Comparison of ENCODE assay signal across 12 cellular contexts in the genomic region with DNA sequence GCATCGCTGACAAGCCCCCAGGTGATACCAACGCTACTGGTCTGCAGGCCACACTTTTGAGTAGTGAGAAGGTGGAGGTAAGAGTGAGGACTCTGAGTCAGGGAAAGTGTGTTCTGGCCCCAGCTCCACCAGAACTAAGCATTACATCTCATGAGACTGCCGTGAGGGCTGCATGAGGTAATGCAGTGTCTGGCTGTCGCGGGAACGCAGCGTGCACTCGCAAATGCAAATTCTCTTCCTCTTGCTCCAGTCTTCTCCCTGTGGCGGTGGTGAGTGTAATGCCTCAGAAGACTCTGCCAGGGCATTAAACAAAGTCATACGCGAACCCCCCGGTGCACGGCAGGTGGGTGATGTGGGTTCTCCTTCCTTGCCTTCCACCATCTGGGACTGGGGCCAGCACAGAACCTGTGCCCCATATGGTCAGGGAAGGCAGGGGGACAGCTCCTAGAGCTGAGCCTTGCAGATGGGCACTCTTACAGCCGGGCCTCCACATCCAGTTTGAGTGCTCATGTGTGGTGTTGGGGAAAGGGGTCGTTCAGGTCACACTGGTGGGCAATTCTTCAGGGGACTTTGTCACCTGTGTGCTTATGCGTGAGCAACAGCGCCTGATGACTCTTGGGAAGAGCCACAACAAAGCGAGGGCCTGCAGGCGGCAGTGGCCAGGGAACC.
A peak's percentile ranks its signal among the peaks of the same experiment; 100 is the strongest.
DNase-seq lines count a peak whose midpoint lies in the region; ATAC-seq and TF ChIP-seq lines count a peak whose summit lies in the region.
"Had no signal": no experiment of that assay in that cellular context is flagged by ENCODE, and none has a peak within 500 bp of the region (broad histone marks: within the 10 kb centered on the region; RNA-seq: fewer than 3 reads in every experiment).

No MANE protein-coding gene starts in this region.

- DNase-seq in HL-60 (ENCODE audit: low read depth in 1 of 2, low spot score in 1 of 2): peak in 1 of 2 experiments; percentile 30
- DNase-seq in mesothelial cell of epicardium (ENCODE audit: low spot score in 2 of 2, unreplicated experiment in 2 of 2): no peak
- no peak for DNase-seq in NCI-H146 (lab: John Stamatoyannopoulos, UW)
- no peak for DNase-seq in activated gamma-delta T cell treated with Interleukin-2 at 50 U/mL for 16 hours
- DNase-seq in T-helper 9 cell: no peak
- DNase-seq: HCEC 1CT; stimulated activated CD8-positive, alpha-beta memory T cell treated with anti-CD3 and anti-CD28 coated beads, Interleukin-4, amount 100 ng/mL, for 48 hours had no signal

- H3K27me3 ChIP-seq in HL-60 (ENCODE audit: insufficient read depth, poor library complexity, severe bottlenecking): no peaks in the 10 kb centered on the region

- no peak overlapping the region for H3K4me3 Mint-ChIP-seq in mesothelial cell of epicardium
- H3K4me3 Mint-ChIP-seq: T-helper 1 cell treated with Interleukin-12 subunit alpha and Interleukin-12 subunit beta and Interleukin-4 antibody, amounts not matched to agents 30 μg/mL and 1 μg/mL, for 36 hours had no signal

- peak; percentile 67 for ATAC-seq in GM18499 (IDR thresholded peaks at IDR 0.05; ENCODE audit: insufficient read depth, unreplicated experiment)
- peak; percentile 68 for ATAC-seq in GM21423 (IDR thresholded peaks at IDR 0.05; ENCODE audit: unreplicated experiment)
- no peak for ATAC-seq in HG02840 (IDR thresholded peaks at IDR 0.05; ENCODE audit: low FRiP score, unreplicated experiment)

- H3K27ac ChIP-seq in HL-60 (replicated peaks): peak overlapping the region; percentile 18
- H3K27ac ChIP-seq: coronary artery had no signal

- H3K4me3 ChIP-seq in HL-60 (replicated peaks; ENCODE audit: insufficient read depth, low read length): no peak overlapping the region
- H3K4me3 ChIP-seq: coronary artery had no signal

- TF ChIP-seq CTCF in HL-60 (IDR thresholded peaks at IDR 0.05; ENCODE audit: insufficient read depth, low read length) (no peak), mesothelial cell of epicardium (IDR thresholded peaks at IDR 0.05; ENCODE audit: unreplicated experiment) (no peak)

- no peaks in the 10 kb centered on the region for H3K27me3 Mint-ChIP-seq in mesothelial cell of epicardium (ENCODE audit: low read depth)

- H3K9me3 Mint-ChIP-seq in mesothelial cell of epicardium: no peaks in the 10 kb centered on the region
- H3K9me3 Mint-ChIP-seq: T-helper 1 cell treated with Interleukin-12 subunit alpha and Interleukin-12 subunit beta and Interleukin-4 antibody, amounts not matched to agents 30 μg/mL and 1 μg/mL, for 36 hours had no signal

- peak overlapping the region; percentile 39 for H3K27ac Mint-ChIP-seq in mesothelial cell of epicardium
- H3K27ac Mint-ChIP-seq: T-helper 1 cell treated with Interleukin-12 subunit alpha and Interleukin-12 subunit beta and Interleukin-4 antibody, amounts not matched to agents 30 μg/mL and 1 μg/mL, for 36 hours had no signal

- H3K36me3 Mint-ChIP-seq in mesothelial cell of epicardium: peaks cover 16% of the 10 kb centered on the region

- peaks cover 15% of the 10 kb centered on the region for H3K4me1 Mint-ChIP-seq in mesothelial cell of epicardium
